In the genomic region with DNA sequence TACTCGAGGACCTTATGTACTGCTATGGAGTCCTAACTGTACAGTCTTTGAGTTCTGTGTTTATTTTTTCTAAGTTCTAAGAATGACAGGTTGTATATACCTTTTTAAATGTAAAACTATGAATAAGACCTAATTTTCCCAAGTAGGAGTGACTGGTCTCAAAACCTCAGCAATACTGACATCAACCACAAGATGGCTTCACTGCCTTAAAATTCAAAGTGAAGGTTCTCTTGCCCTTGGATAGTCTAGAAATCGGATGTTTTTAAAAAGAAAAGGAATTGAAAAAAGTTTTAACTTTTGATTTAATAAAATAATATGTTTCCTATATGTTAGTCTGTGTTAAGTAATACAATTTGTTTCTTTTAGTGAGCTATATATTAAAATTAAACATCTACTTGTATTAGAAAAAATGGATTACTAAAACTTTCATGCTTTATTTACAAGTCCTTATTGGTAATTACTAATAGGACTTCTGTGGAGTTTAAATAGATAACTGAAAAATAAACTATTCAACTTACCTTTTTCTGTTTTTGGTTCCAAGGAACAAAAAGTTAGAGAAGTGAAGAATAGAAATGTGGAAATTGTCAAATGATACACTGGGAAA, we compare ENCODE assay signal across 8 cellular contexts. TPM values are rescaled to one million over a fixed set of nuclear protein-coding genes. Genes with fewer than 3 reads are reported as not detected.
DNase-seq lines count a peak whose midpoint lies in the region; ATAC-seq and TF ChIP-seq lines count a peak whose summit lies in the region.

No MANE protein-coding gene starts in this region.

- H3K4me3 ChIP-seq in Karpas-422 (ENCODE audit: low read length) (no peak overlapping the region), SU-DHL-6 (ENCODE audit: insufficient read depth, low read length, poor library complexity, severe bottlenecking) (no peak overlapping the region), foreskin fibroblast (ENCODE audit: low read depth in 1 of 2, low read length in 2 of 2) (no peak overlapping the region)

- no peak overlapping the region; the same call in 1 of the 2 replicates for H2AFZ ChIP-seq in Karpas-422 (ENCODE audit: low read length)
- no peak overlapping the region for H2AFZ ChIP-seq in SU-DHL-6 (ENCODE audit: low read depth, low read length, severe bottlenecking)

- no peaks in the 10 kb centered on the region for H3K4me1 ChIP-seq in Karpas-422 (ENCODE audit: low read length)

- H3F3A ChIP-seq in SU-DHL-6 (ENCODE audit: insufficient read depth), result no peaks in the 10 kb centered on the region

- H4K20me1 ChIP-seq in Karpas-422 (ENCODE audit: insufficient read depth, low read depth, low read length) (no peaks in the 10 kb centered on the region), SU-DHL-6 (ENCODE audit: low read depth, low read length) (no peaks in the 10 kb centered on the region)

- DNase-seq in NCI-H1436 (lab: John Stamatoyannopoulos, UW) (peak; percentile 3), NCI-H1436 treated with DMSO at 0.1 percent for 48 hours (lab: John Stamatoyannopoulos, UW) (no peak), Karpas-422 (peak; percentile 76), foreskin fibroblast (peak; percentile 12 to 67), putamen (ENCODE audit: low spot score) (peak; percentile 35)
- no peak for DNase-seq in activated CD4-positive, CD25-positive, alpha-beta regulatory T cell treated with anti-CD3 and anti-CD28 coated beads, Interleukin-2, amount 50 U/mL, for 72 hours

- ATAC-seq in GM21619 (IDR thresholded peaks at IDR 0.05; ENCODE audit: unreplicated experiment), result peak; percentile 74

- no peak overlapping the region for H3K27ac ChIP-seq in Karpas-422 (ENCODE audit: low read length)
- no peak overlapping the region for H3K27ac ChIP-seq in SU-DHL-6 (ENCODE audit: low read depth, low read length)

- H3K9ac ChIP-seq in Karpas-422 (ENCODE audit: low read length) (no peak overlapping the region), SU-DHL-6 (ENCODE audit: low read length) (no peak overlapping the region)

- no peaks in the 10 kb centered on the region for H3K79me2 ChIP-seq in Karpas-422 (ENCODE audit: low read length)
- H3K79me2 ChIP-seq in SU-DHL-6 (ENCODE audit: insufficient read depth, low read length), result no peaks in the 10 kb centered on the region

- H3K27me3 ChIP-seq in Karpas-422 (ENCODE audit: low read length) (no peaks in the 10 kb centered on the region), SU-DHL-6 (ENCODE audit: low read length) (no peaks in the 10 kb centered on the region)

- H3K36me3 ChIP-seq in Karpas-422 (ENCODE audit: insufficient read depth, low read length), result no peaks in the 10 kb centered on the region
- H3K36me3 ChIP-seq in SU-DHL-6 (ENCODE audit: low read length), result no peaks in the 10 kb centered on the region

- TF ChIP-seq CTCF in SU-DHL-6 (IDR thresholded peaks at IDR 0.05; ENCODE audit: insufficient read depth, low read length, poor library complexity, severe bottlenecking) (peak; percentile 56), foreskin fibroblast (IDR thresholded peaks at IDR 0.05; ENCODE audit: low read depth, low read length) (peak; percentile 87)

- H3K9me3 ChIP-seq in Karpas-422 (ENCODE audit: low read length) (no peaks in the 10 kb centered on the region), SU-DHL-6 (ENCODE audit: insufficient read depth, low read length) (no peaks in the 10 kb centered on the region)

- H3K9me2 ChIP-seq in Karpas-422 (replicated peaks; ENCODE audit: insufficient read depth, low read length), result no peaks in the 10 kb centered on the region
- no peaks in the 10 kb centered on the region for H3K9me2 ChIP-seq in SU-DHL-6 (replicated peaks; ENCODE audit: insufficient read depth, low read length)

- no peak overlapping the region for H3K4me2 ChIP-seq in Karpas-422 (ENCODE audit: low read depth, low read length, poor library complexity, severe bottlenecking)
- H3K4me2 ChIP-seq in SU-DHL-6 (ENCODE audit: low read depth, low read length, poor library complexity, severe bottlenecking), result no peak overlapping the region

RNA-seq across cellular contexts. Expression of a gene that starts 52.0 kb away (rescaled TPM):
- 7.4 and 7.8 TPM in 2 replicates for total RNA-seq in Karpas-422 (2014; rRNA removed; shearing (Covaris generic); ENCODE audit: low replicate concordance)

Comparison
In these comparisons a context has a peak if more than half of its experiments do, and no peak if none do; other contexts are left out.
1. DNase-seq: peak in NCI-H1436 (single experiment), Karpas-422 (single experiment), foreskin fibroblast (2 of 2) and putamen (single experiment); none in NCI-H1436 treated with DMSO at 0.1 percent for 48 hours (single experiment) and activated CD4-positive, CD25-positive, alpha-beta regulatory T cell treated with anti-CD3 and anti-CD28 coated beads, Interleukin-2, amount 50 U/mL, for 72 hours (single experiment).